Comparison of ENCODE assay signal across 26 cellular contexts in genomic region chr11:92123540-92123939, GRCh38.
DNase-seq lines count a peak whose midpoint lies in the region; ATAC-seq, FAIRE-seq and TF ChIP-seq lines count a peak whose summit lies in the region.
"Had no signal": no experiment of that assay in that cellular context is flagged by ENCODE, and none has a peak within 500 bp of the region (broad histone marks: within the 10 kb centered on the region; RNA-seq: fewer than 3 reads in every experiment).

No MANE protein-coding gene starts in this region.

- no peaks in the 10 kb centered on the region for H3K4me1 ChIP-seq in breast epithelium
- H3K4me1 ChIP-seq in Karpas-422 (ENCODE audit: low read length): no peaks in the 10 kb centered on the region
- H3K4me1 ChIP-seq: colonic mucosa, gastrocnemius medialis, neural progenitor cell, transverse colon had no signal

- no peak for TF ChIP-seq POLR2A in breast epithelium (IDR thresholded peaks at IDR 0.05)

- BruUV-seq in MCF 10A (replicated peaks; lab: Mats Ljungman, UMichigan): no TSS peak

- no peaks in the 10 kb centered on the region for H3K79me2 ChIP-seq in Karpas-422 (ENCODE audit: low read length)

- POLR2A ChIA-PET in MCF 10A (lab: Yijun Ruan, JAX): no interaction called here

- no peaks in the 10 kb centered on the region for H4K20me1 ChIP-seq in Karpas-422 (ENCODE audit: insufficient read depth, low read depth, low read length)

- DNase-seq in MCF 10A (ENCODE audit: unreplicated experiment) (no peak), breast epithelium (ENCODE audit: low spot score in 2 of 2) (no peak), RPMI7951 (ENCODE audit: low read depth) (peak; percentile 3), epithelial cell of prostate (ENCODE audit: low read depth, low spot score) (no peak), urothelium cell line (ENCODE audit: low spot score) (peak; percentile 19), ecto neural progenitor cell (ENCODE audit: low spot score) (no peak), Karpas-422 (no peak)
- DNase-seq: 8988T; activated CD4-positive, alpha-beta T cell treated with anti-CD3 and anti-CD28 coated beads, Interleukin-2, amount 50 U/mL, for 4 hours; activated naive CD4-positive, alpha-beta T cell treated with Interleukin-2 at 50 U/mL for 16 hours; activated T-cell treated with anti-CD3 and anti-CD28 coated beads for 4 hours; anterior cingulate cortex; colonic mucosa; DMS153; gastrocnemius medialis; NCI-H1436 treated with DMSO at 0.1 percent for 48 hours; NCI-H446 treated with DMSO at 0.1 percent for 48 hours; retina; Right ventricle myocardium superior; stimulated activated naive CD8-positive, alpha-beta T cell treated with anti-CD3 and anti-CD28 coated beads, Interleukin-15, Interleukin-2, amounts not matched to agents 100 U/mL and 50 U/mL, for 24 hours; T-cell; transverse colon had no signal

- FAIRE-seq in urothelium cell line (lab: Jason Lieb, UNC): no peak
- FAIRE-seq: HTR-8/SVneo had no signal

- no peak overlapping the region for H3K27ac ChIP-seq in breast epithelium
- peak overlapping the region; percentile 40 for H3K27ac ChIP-seq in epithelial cell of prostate
- H3K27ac ChIP-seq in Karpas-422 (ENCODE audit: low read length): no peak overlapping the region
- H3K27ac ChIP-seq: colonic mucosa, gastrocnemius medialis, neural progenitor cell, transverse colon had no signal

- H2AFZ ChIP-seq in Karpas-422 (ENCODE audit: low read length): no peak overlapping the region
- H2AFZ ChIP-seq: neural progenitor cell had no signal

- peaks cover 13% of the 10 kb centered on the region for H3K9me3 Mint-ChIP-seq in MCF 10A (ENCODE audit: unreplicated experiment)

- no peak overlapping the region for H3K4me3 ChIP-seq in breast epithelium
- no peak overlapping the region for H3K4me3 ChIP-seq in Karpas-422 (ENCODE audit: low read length)
- H3K4me3 ChIP-seq: colonic mucosa, gastrocnemius medialis, neural progenitor cell, transverse colon had no signal

- TF ChIP-seq CTCF in MCF 10A (IDR thresholded peaks at IDR 0.05; ENCODE audit: unreplicated experiment) (no peak), breast epithelium (IDR thresholded peaks at IDR 0.05) (no peak)

- H3K27me3 ChIP-seq in breast epithelium: no peaks in the 10 kb centered on the region
- H3K27me3 ChIP-seq in Karpas-422 (ENCODE audit: low read length): no peaks in the 10 kb centered on the region
- H3K27me3 ChIP-seq: colonic mucosa, gastrocnemius medialis, neural progenitor cell, transverse colon had no signal

- ATAC-seq in GM21447 (IDR thresholded peaks at IDR 0.05; ENCODE audit: unreplicated experiment): no peak
- ATAC-seq: gastrocnemius medialis; HCT116; stimulated activated naive CD8-positive, alpha-beta T cell treated with anti-CD3 and anti-CD28 coated beads, Interleukin-15, Interleukin-2, amounts not matched to agents 100 U/mL and 50 U/mL, for 24 hours; T-cell had no signal

- peaks cover 0 to 13% of the 10 kb centered on the region in 2 donors for H3K9me3 ChIP-seq in breast epithelium
- H3K9me3 ChIP-seq in Karpas-422 (ENCODE audit: low read length): peaks cover 59% of the 10 kb centered on the region
- H3K9me3 ChIP-seq: colonic mucosa, gastrocnemius medialis, transverse colon had no signal

- no peaks in the 10 kb centered on the region for H3K9me2 ChIP-seq in Karpas-422 (replicated peaks; ENCODE audit: insufficient read depth, low read length)

- intact Hi-C loops in MCF 10A (cut with micrococcal nuclease) (no loop called here), breast epithelium (cut with DNase I; ENCODE audit: low total_unique reads) (no loop called here)

- H3K4me1 Mint-ChIP-seq in MCF 10A (ENCODE audit: insufficient read depth, unreplicated experiment): peaks cover 18% of the 10 kb centered on the region
- H3K4me1 Mint-ChIP-seq: neural progenitor cell, T-cell had no signal

- H3K4me2 ChIP-seq in Karpas-422 (ENCODE audit: low read depth, low read length, poor library complexity, severe bottlenecking): no peak overlapping the region
- H3K4me2 ChIP-seq: neural progenitor cell had no signal

- H3K9ac ChIP-seq in Karpas-422 (ENCODE audit: low read length): no peak overlapping the region
- H3K9ac ChIP-seq: neural progenitor cell had no signal

- no peaks in the 10 kb centered on the region for H3K36me3 Mint-ChIP-seq in MCF 10A (ENCODE audit: insufficient read depth, unreplicated experiment)
- H3K36me3 Mint-ChIP-seq: neural progenitor cell, T-cell had no signal

- H3K4me3 Mint-ChIP-seq in MCF 10A (ENCODE audit: unreplicated experiment): no peak overlapping the region
- H3K4me3 Mint-ChIP-seq: neural progenitor cell, T-cell had no signal

- H3K27ac Mint-ChIP-seq in MCF 10A (ENCODE audit: low read depth, unreplicated experiment): peak overlapping the region; percentile 57
- H3K27ac Mint-ChIP-seq: neural progenitor cell, T-cell had no signal

- no peaks in the 10 kb centered on the region for H3K36me3 ChIP-seq in breast epithelium
- no peaks in the 10 kb centered on the region for H3K36me3 ChIP-seq in Karpas-422 (ENCODE audit: insufficient read depth, low read length)
- H3K36me3 ChIP-seq: colonic mucosa, gastrocnemius medialis, neural progenitor cell, transverse colon had no signal

- CTCF ChIA-PET in MCF 10A (lab: Yijun Ruan, JAX): interaction anchor here (0.5 to 0.6 kb wide), 2 partner anchors 99 to 1594 kb away, joined by 3 read pairs; no protein-coding TSS in a partner anchor

- H3K27me3 Mint-ChIP-seq in MCF 10A (ENCODE audit: insufficient read depth, unreplicated experiment): no peaks in the 10 kb centered on the region
- H3K27me3 Mint-ChIP-seq: T-cell had no signal

Comparison
In these comparisons a context has a peak if more than half of its experiments do, and no peak if none do; other contexts are left out.
1. DNase-seq: peak in RPMI7951 (single experiment) and urothelium cell line (single experiment); none in MCF 10A (single experiment), breast epithelium (0 of 2), epithelial cell of prostate (single experiment), ecto neural progenitor cell (single experiment) and Karpas-422 (single experiment).